16 cellular contexts compared by ENCODE assay signal in the genomic region with DNA sequence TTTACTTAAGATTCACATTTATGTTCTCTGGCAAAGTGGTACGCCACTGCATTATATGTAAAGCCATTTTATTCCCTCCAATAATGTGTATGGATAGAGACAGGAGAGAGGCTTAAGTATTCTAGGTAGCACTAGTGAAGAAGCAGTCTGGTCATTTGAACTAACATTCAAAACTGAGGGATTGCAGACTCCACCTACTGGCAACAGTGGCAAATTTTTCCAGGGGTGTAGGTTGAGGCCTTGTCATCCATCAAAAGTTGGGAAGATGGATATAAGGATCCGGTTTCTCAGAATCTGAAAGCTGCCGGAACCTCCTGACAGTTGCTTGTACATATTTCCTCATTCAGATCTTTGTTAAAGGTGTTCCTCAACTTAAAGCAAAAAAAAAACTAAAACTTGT.
DNase-seq lines count a peak whose midpoint lies in the region; ATAC-seq, FAIRE-seq and TF ChIP-seq lines count a peak whose summit lies in the region.
"Had no signal": no experiment of that assay in that cellular context is flagged by ENCODE, and none has a peak within 500 bp of the region (broad histone marks: within the 10 kb centered on the region; RNA-seq: fewer than 3 reads in every experiment).

No MANE protein-coding gene starts in this region.

- WGBS in SK-N-SH (ENCODE audit: low lambda C conversion rate), result 43% methylated on average over 3 of the region's 3 CpGs
- WGBS in H1 (ENCODE audit: extremely low coverage in 1 of 2, insufficient coverage in 1 of 2, insufficient read length in 1 of 2, insufficient replicate concordance in 2 of 2, low coverage in 1 of 2, low lambda C conversion rate in 2 of 2, missing lambda C conversion rate in 1 of 2), 2 experiments, result 83% methylated on average over 3 of the region's 3 CpGs; no CpG with 5 or more reads in 1 of the 2 experiments

- H3K4me1 ChIP-seq in SK-N-SH (ENCODE audit: control insufficient read depth in 1 of 2, insufficient read depth in 2 of 2, low read depth in 1 of 2, low read length in 1 of 2), result no peaks in the 10 kb centered on the region
- no peaks in the 10 kb centered on the region for H3K4me1 ChIP-seq in H1 (replicated peaks in 1 of 4; ENCODE audit: control insufficient read depth in 3 of 4, insufficient read depth in 4 of 4, low read length in 3 of 4)
- H3K4me1 ChIP-seq: BLaER1 had no signal

- no peak overlapping the region for H3K14ac ChIP-seq in H1 (ENCODE audit: insufficient read length)

- TF ChIP-seq CTCF in SK-N-SH (IDR thresholded peaks at IDR 0.05) (0 out of 2 replicates have a peak, but pooled peaks have one; percentile 11), NB4 (IDR thresholded peaks at IDR 0.05; ENCODE audit: low read depth, low read length) (peak; percentile 22), H1 (IDR thresholded peaks at IDR 0.05; ENCODE audit: control extremely low read depth in 1 of 3, insufficient read depth in 1 of 3, low read depth in 1 of 3, low read length in 3 of 3) (peak in 2 of 3 experiments; percentile 50 to 58; a peak in 3 of 4 replicates), progenitor cell of endocrine pancreas (IDR thresholded peaks at IDR 0.05; ENCODE audit: unreplicated experiment) (peak; percentile 38)

- H2BK120ac ChIP-seq in H1 (replicated peaks; ENCODE audit: low read depth, low read length), result no peak overlapping the region

- H3K9ac ChIP-seq in SK-N-SH, result no peak overlapping the region
- no peak overlapping the region for H3K9ac ChIP-seq in H1 (replicated peaks in 1 of 4; ENCODE audit: extremely low read depth in 1 of 4, low read depth in 3 of 4, low read length in 3 of 4)
- H3K9ac ChIP-seq: BLaER1 had no signal

- no peak overlapping the region for H4K8ac ChIP-seq in H1 (ENCODE audit: extremely low read depth, insufficient read depth, low read length)

- H2AFZ ChIP-seq in SK-N-SH (ENCODE audit: low read depth) (no peak overlapping the region), H1 (ENCODE audit: low read length) (no peak overlapping the region)

- H2BK15ac ChIP-seq in H1 (ENCODE audit: low read length), result no peak overlapping the region

- no peak overlapping the region for H2BK5ac ChIP-seq in H1 (ENCODE audit: low read depth, low read length)

- no peak overlapping the region for H3K27ac ChIP-seq in SK-N-SH (ENCODE audit: low read depth in 2 of 2, low read length in 1 of 2)
- H3K27ac ChIP-seq in H1 (ENCODE audit: low read depth, low read length), result no peak overlapping the region
- H3K27ac ChIP-seq: BLaER1 had no signal

- no peak for TF ChIP-seq EP300 in SK-N-SH (IDR thresholded peaks at IDR 0.05; ENCODE audit: borderline replicate concordance in 1 of 2, low read depth in 1 of 2, low read length in 1 of 2)
- TF ChIP-seq EP300 in H1 (IDR thresholded peaks at IDR 0.05; ENCODE audit: borderline replicate concordance in 1 of 2, low read depth in 2 of 2, low read length in 2 of 2), result no peak

- no peaks in the 10 kb centered on the region for H3K79me1 ChIP-seq in H1 (ENCODE audit: low read depth, low read length)

- H3K9me2 ChIP-seq in SK-N-SH, result no peaks in the 10 kb centered on the region

- H3K79me2 ChIP-seq in SK-N-SH (ENCODE audit: insufficient read depth), result no peaks in the 10 kb centered on the region
- no peaks in the 10 kb centered on the region for H3K79me2 ChIP-seq in H1 (ENCODE audit: control insufficient read depth in 1 of 2, insufficient read depth in 2 of 2, low read length in 2 of 2)

- DNase-seq in SK-N-SH (peak; percentile 12), NB4 (ENCODE audit: low read depth) (peak; percentile 5), H1 (ENCODE audit: low read depth in 1 of 2, low spot score in 2 of 2) (no peak), progenitor cell of endocrine pancreas (ENCODE audit: low spot score, unreplicated experiment) (no peak), RPMI8226 (no peak), left colon (no peak)
- no peak for DNase-seq in activated CD4-positive, CD25-positive, alpha-beta regulatory T cell (lab: John Stamatoyannopoulos, UW)
- DNase-seq: activated CD4-positive, alpha-beta T cell treated with anti-CD3 and anti-CD28 coated beads, Interleukin-2, amount 50 U/mL, for 48 hours; effector memory CD8-positive, alpha-beta T cell; GF-D8; GOT3; NCI-H187; T-helper 9 cell had no signal

- H3K27me3 Mint-ChIP-seq in progenitor cell of endocrine pancreas, result no peaks in the 10 kb centered on the region
- H3K27me3 Mint-ChIP-seq: effector memory CD8-positive, alpha-beta T cell had no signal

- H3K4me3 Mint-ChIP-seq in progenitor cell of endocrine pancreas (ENCODE audit: low read depth), result no peak overlapping the region
- H3K4me3 Mint-ChIP-seq: effector memory CD8-positive, alpha-beta T cell had no signal

- H3K9me3 Mint-ChIP-seq in progenitor cell of endocrine pancreas (ENCODE audit: low read depth), result no peaks in the 10 kb centered on the region

- H3K18ac ChIP-seq in H1 (ENCODE audit: extremely low read depth, low read length), result no peak overlapping the region

- H3F3A ChIP-seq in SK-N-SH (replicated peaks; ENCODE audit: insufficient read depth), result no peaks in the 10 kb centered on the region

- no peaks in the 10 kb centered on the region for H3K23me2 ChIP-seq in H1 (ENCODE audit: low read depth, low read length)

- H2BK12ac ChIP-seq in H1 (ENCODE audit: low read depth, low read length), result no peak overlapping the region

- POLR2A ChIA-PET in SK-N-SH (lab: Yijun Ruan, JAX) (no interaction called here), H1 (lab: Charles Lee; ENCODE audit: partially characterized antibody) (no interaction called here)

- no peak overlapping the region for H3K27ac Mint-ChIP-seq in progenitor cell of endocrine pancreas
- H3K27ac Mint-ChIP-seq: effector memory CD8-positive, alpha-beta T cell had no signal

- H3K36me3 Mint-ChIP-seq in progenitor cell of endocrine pancreas (ENCODE audit: insufficient read depth), result no peaks in the 10 kb centered on the region

- H3K36me3 ChIP-seq in SK-N-SH (replicated peaks in 1 of 2; ENCODE audit: control insufficient read depth in 1 of 2, insufficient read depth in 2 of 2, low read length in 1 of 2) (no peaks in the 10 kb centered on the region), H1 (ENCODE audit: control insufficient read depth in 2 of 4, insufficient read depth in 4 of 4, low read length in 3 of 4) (no peaks in the 10 kb centered on the region)
- H3K36me3 ChIP-seq: BLaER1 had no signal

- H3K23ac ChIP-seq in H1 (ENCODE audit: insufficient read length), result no peak overlapping the region

- no peak overlapping the region for H2BK20ac ChIP-seq in H1 (ENCODE audit: low read length)

- no peak overlapping the region for H3K4me3 ChIP-seq in SK-N-SH (ENCODE audit: low read depth in 2 of 2, low read length in 1 of 2)
- H3K4me3 ChIP-seq in NB4 (ENCODE audit: low read depth, low read length), result no peak overlapping the region
- no peak overlapping the region for H3K4me3 ChIP-seq in H1 (ENCODE audit: extremely low read depth in 1 of 4, insufficient read depth in 2 of 4, low read depth in 3 of 4, low read length in 4 of 4)
- H3K4me3 ChIP-seq: BLaER1 had no signal

- no peak overlapping the region for H4K5ac ChIP-seq in H1 (ENCODE audit: insufficient read length, low read depth, low read length)

- ATAC-seq in SK-N-SH treated with all-trans-retinoic acid at 6 μM for 48 hours (no peak), left colon (no peak)
- ATAC-seq: effector memory CD8-positive, alpha-beta T cell had no signal

- intact Hi-C loops in left colon (cut with DNase I, micrococcal nuclease), result no loop called here

- H4K20me1 ChIP-seq in SK-N-SH (ENCODE audit: insufficient read depth), result no peaks in the 10 kb centered on the region
- no peaks in the 10 kb centered on the region for H4K20me1 ChIP-seq in H1 (replicated peaks in 1 of 2; ENCODE audit: control insufficient read depth in 1 of 2, insufficient read depth in 2 of 2, low read length in 2 of 2)
- H4K20me1 ChIP-seq: BLaER1 had no signal

- no peak overlapping the region for H3K56ac ChIP-seq in H1 (replicated peaks; ENCODE audit: insufficient read length, low read depth, low read length)

- H3K27me3 ChIP-seq in SK-N-SH (ENCODE audit: insufficient read depth) (no peaks in the 10 kb centered on the region), H1 (replicated peaks in 1 of 4; ENCODE audit: control insufficient read depth in 3 of 4, extremely low read depth in 1 of 4, insufficient read depth in 3 of 4, low read length in 3 of 4) (no peaks in the 10 kb centered on the region)
- H3K27me3 ChIP-seq: BLaER1 had no signal

- no peaks in the 10 kb centered on the region for H3K4me1 Mint-ChIP-seq in progenitor cell of endocrine pancreas (ENCODE audit: low read depth)

- H4K91ac ChIP-seq in H1 (replicated peaks; ENCODE audit: insufficient read length, low read length), result no peak overlapping the region

- no peak for TF ChIP-seq POLR2A in NB4 (IDR thresholded peaks at IDR 0.05; ENCODE audit: extremely low read depth, insufficient read length)
- TF ChIP-seq POLR2A in H1 (IDR thresholded peaks at IDR 0.05; ENCODE audit: control extremely low read depth in 1 of 2, low read depth in 2 of 2, low read length in 2 of 2), result no peak

- no peak overlapping the region for H3K4ac ChIP-seq in H1 (replicated peaks; ENCODE audit: insufficient read length, low read depth, low read length)

- FAIRE-seq in H1 (lab: Jason Lieb, UNC), result peak; percentile 84
- FAIRE-seq: HTR-8/SVneo had no signal

- CTCF ChIA-PET in SK-N-SH (lab: Yijun Ruan, JAX), result interaction anchor here (1.0 kb wide), 1 partner anchor 672 kb away, joined by 4 read pairs; no protein-coding TSS in a partner anchor
- CTCF ChIA-PET in H1 (lab: Charles Lee; ENCODE audit: partially characterized antibody), result interaction anchor here (0.6 to 1.9 kb wide), 12 partner anchors 12 to 1686 kb away, joined by 3 to 7 read pairs (median 4); no protein-coding TSS in a partner anchor

- no peak overlapping the region for H2AK5ac ChIP-seq in H1 (ENCODE audit: low read depth, low read length)

- no peak overlapping the region for H3K4me2 ChIP-seq in SK-N-SH
- no peak overlapping the region for H3K4me2 ChIP-seq in H1 (ENCODE audit: insufficient read depth in 1 of 2, low read depth in 2 of 2, low read length in 2 of 2)
- H3K4me2 ChIP-seq: BLaER1 had no signal

- TF ChIP-seq RAD21 in SK-N-SH (IDR thresholded peaks at IDR 0.05; ENCODE audit: low read length) (peak; percentile 39), H1 (IDR thresholded peaks at IDR 0.05 in 1 of 2, conservative IDR thresholded peaks at IDR 0.05 in 1 of 2; ENCODE audit: low read depth in 2 of 2, low read length in 2 of 2) (peak; percentile 42 to 54)

- H3K9me3 ChIP-seq in SK-N-SH (peaks cover 1% of the 10 kb centered on the region; the same call in 1 of the 2 replicates), H1 (ENCODE audit: insufficient read depth in 2 of 2, low read depth in 1 of 2, low read length in 1 of 2) (no peaks in the 10 kb centered on the region)
- H3K9me3 ChIP-seq: BLaER1 had no signal

TF ChIP-seq in SK-N-SH, 30 proteins besides CTCF, POLR2A, EP300 and RAD21:
- TF ChIP-seq SMC3 (IDR thresholded peaks at IDR 0.05; ENCODE audit: low read depth, low read length) (peak; percentile 26; the same call in 1 of the 2 replicates), RFX5 (IDR thresholded peaks at IDR 0.05; ENCODE audit: low read length) (no peak)

TF ChIP-seq in SK-N-SH treated with all-trans-retinoic acid at 6 μM for 48 hours, 23 proteins besides CTCF, POLR2A, EP300 and RAD21 (continues in another document):
- no peak for TF ChIP-seq GLIS3 (CRISPR knock-in tag; IDR thresholded peaks at IDR 0.05)
- no peak for TF ChIP-seq TOX (CRISPR knock-in tag; IDR thresholded peaks at IDR 0.05; ENCODE audit: borderline replicate concordance)

Comparison
In these comparisons a context has a peak if more than half of its experiments do, and no peak if none do; other contexts are left out.
1. DNase-seq: peak in SK-N-SH (single experiment) and NB4 (single experiment); none in H1 (0 of 2), progenitor cell of endocrine pancreas (single experiment), RPMI8226 (single experiment), left colon (0 of 2) and activated CD4-positive, CD25-positive, alpha-beta regulatory T cell (0 of 4).
2. Peak in every context shown above with its lines, with median percentiles within 50 percentile points of each other: CTCF ChIP-seq.